27 cellular contexts compared by ENCODE assay signal in the genomic region with DNA sequence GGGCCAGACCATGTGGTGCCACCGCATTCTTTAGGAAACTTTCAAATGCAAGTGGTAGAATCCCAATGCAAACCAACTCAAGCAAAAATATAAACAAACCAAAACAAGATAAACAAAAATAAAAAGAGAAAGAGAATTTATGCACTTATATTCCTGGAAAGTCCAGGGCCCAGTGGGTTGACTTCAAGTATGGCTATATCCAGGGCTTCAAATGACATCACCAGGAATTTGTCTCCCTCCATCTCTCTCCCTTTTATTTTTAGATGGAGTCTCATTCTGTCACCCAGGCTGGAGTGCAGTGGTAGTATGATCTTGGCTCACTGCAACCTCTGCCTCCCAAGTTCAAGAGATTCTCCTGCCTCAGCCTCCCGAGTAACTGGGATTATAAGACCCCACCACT. TPM values are rescaled to one million over a fixed set of nuclear protein-coding genes. Genes with fewer than 3 reads are reported as not detected.
DNase-seq lines count a peak whose midpoint lies in the region; ATAC-seq and TF ChIP-seq lines count a peak whose summit lies in the region.
"Had no signal": no experiment of that assay in that cellular context is flagged by ENCODE, and none has a peak within 500 bp of the region (broad histone marks: within the 10 kb centered on the region; RNA-seq: fewer than 3 reads in every experiment).

No MANE protein-coding gene starts in this region.

- intact Hi-C loops in ascending aorta (cut with DNase I), result loop anchor here (5.0 kb wide), 2 partner anchors 37 to 328 kb away; a partner anchor contains a TSS

- H3K9me3 ChIP-seq in ascending aorta (no peaks in the 10 kb centered on the region), gastroesophageal sphincter (no peaks in the 10 kb centered on the region), thoracic aorta (no peaks in the 10 kb centered on the region)
- H3K9me3 ChIP-seq: colonic mucosa, right lobe of liver, upper lobe of left lung had no signal

- H3K27ac ChIP-seq in ascending aorta (peak overlapping the region; percentile 75 to 81), gastroesophageal sphincter (peak overlapping the region; percentile 39 to 86 (median 72)), thoracic aorta (peak overlapping the region; percentile 74 to 75)
- H3K27ac ChIP-seq: colonic mucosa, SK-N-MC had no signal

- no peak for TF ChIP-seq POLR2A in gastroesophageal sphincter (IDR thresholded peaks at IDR 0.05)

- ATAC-seq in gastroesophageal sphincter (peak; percentile 7), thoracic aorta (ENCODE audit: insufficient number of reproducible peaks, low FRiP score, low read depth) (no peak), HG02588 (IDR thresholded peaks at IDR 0.05; ENCODE audit: unreplicated experiment) (no peak)
- ATAC-seq: activated CD8-positive, alpha-beta T cell treated with anti-CD3 and anti-CD28 coated beads for 36 hours; GM12878; PC-3; stimulated activated naive B cell treated with anti-CD40 and anti-IgM and Interleukin-4, amounts not matched to agents 10 μg/mL and 1 μg/mL and 100 μg/mL, for 72 hours had no signal

- no peak for TF ChIP-seq EP300 in gastroesophageal sphincter (IDR thresholded peaks at IDR 0.05)

- H3K36me3 ChIP-seq in ascending aorta (no peaks in the 10 kb centered on the region), gastroesophageal sphincter (no peaks in the 10 kb centered on the region), thoracic aorta (no peaks in the 10 kb centered on the region)
- H3K36me3 ChIP-seq: colonic mucosa, right lobe of liver, upper lobe of left lung had no signal

- H3K27me3 ChIP-seq in ascending aorta, result no peaks in the 10 kb centered on the region
- no peaks in the 10 kb centered on the region for H3K27me3 ChIP-seq in gastroesophageal sphincter
- no peaks in the 10 kb centered on the region for H3K27me3 ChIP-seq in thoracic aorta (replicated peaks; ENCODE audit: insufficient read depth)
- H3K27me3 ChIP-seq: colonic mucosa, right lobe of liver, upper lobe of left lung had no signal

- H3K4me3 ChIP-seq in ascending aorta, result no peak overlapping the region
- no peak overlapping the region for H3K4me3 ChIP-seq in gastroesophageal sphincter
- H3K4me3 ChIP-seq in thoracic aorta, result no peak overlapping the region
- H3K4me3 ChIP-seq: colonic mucosa, GM12878, right lobe of liver, SK-N-MC, upper lobe of left lung had no signal

- WGBS in gastroesophageal sphincter (ENCODE audit: low coverage in 1 of 2), 2 donors, result 82 to 85% methylated on average over 2 of the region's 2 CpGs

- H3K4me1 ChIP-seq in ascending aorta (peaks cover 7 to 33% of the 10 kb centered on the region in 2 donors), gastroesophageal sphincter (peaks cover 14 to 43% (median 24%) of the 10 kb centered on the region in 3 donors), thoracic aorta (ENCODE audit: control insufficient read depth in 1 of 2, low read depth in 2 of 2) (peaks cover 28 to 43% of the 10 kb centered on the region in 2 donors)
- H3K4me1 ChIP-seq: colonic mucosa had no signal

- DNase-seq in ascending aorta (ENCODE audit: low spot score in 2 of 2) (peak in 1 of 2 donors; percentile 53), myocyte (ENCODE audit: low read depth) (peak; percentile 64), thoracic aorta (ENCODE audit: low spot score) (no peak), DMS153 (lab: John Stamatoyannopoulos, UW) (no peak)
- DNase-seq in central memory CD4-positive, alpha-beta T cell, result no peak
- DNase-seq in stimulated activated CD4-positive, alpha-beta T cell treated with anti-CD3 and anti-CD28 coated beads, Interleukin-15, amount 100 ng/mL, for 24 hours, result no peak
- DNase-seq: activated CD4-positive, CD25-positive, alpha-beta regulatory T cell; activated CD8-positive, alpha-beta T cell treated with anti-CD3 and anti-CD28 coated beads for 36 hours; activated naive CD4-positive, alpha-beta T cell treated with anti-CD3 and anti-CD28 coated beads for 36 hours; activated T-cell treated with anti-CD3 and anti-CD28 coated beads, Interleukin-2, amount 50 U/mL, for 1 hour; CD4-positive, alpha-beta T cell; colonic mucosa; DMS53; KBM-7; MV-4-11; NCI-H2029; NCI-H345; PC-3; right lobe of liver; stimulated activated CD4-positive, alpha-beta T cell treated with anti-CD3 and anti-CD28 coated beads, Interleukin-2, amount 100 ng/mL, for 24 hours; stimulated activated naive B cell treated with anti-CD40 and anti-IgM and Interleukin-4, amounts not matched to agents 10 μg/mL and 1 μg/mL and 100 μg/mL, for 72 hours; T-helper 9 cell; upper lobe of left lung had no signal

- TF ChIP-seq CTCF in ascending aorta (IDR thresholded peaks at IDR 0.05) (no peak), gastroesophageal sphincter (IDR thresholded peaks at IDR 0.05) (no peak), thoracic aorta (IDR thresholded peaks at IDR 0.05) (no peak)

RNA-seq across cellular contexts. Expression of a gene that starts 56.1 kb away (rescaled TPM):
- total RNA-seq in ascending aorta (196 TPM), gastroesophageal sphincter (100 to 1,000 TPM; 316 to 349 (median 331) TPM), myocyte (81.7 and 85.3 TPM in 2 replicates), thoracic aorta (100 to 1,000 TPM; 217 to 297 TPM)
- 46.1 TPM for polyA plus RNA-seq in myocyte (2012)
